ENCODE assay signal across 10 cellular contexts in the genomic region with DNA sequence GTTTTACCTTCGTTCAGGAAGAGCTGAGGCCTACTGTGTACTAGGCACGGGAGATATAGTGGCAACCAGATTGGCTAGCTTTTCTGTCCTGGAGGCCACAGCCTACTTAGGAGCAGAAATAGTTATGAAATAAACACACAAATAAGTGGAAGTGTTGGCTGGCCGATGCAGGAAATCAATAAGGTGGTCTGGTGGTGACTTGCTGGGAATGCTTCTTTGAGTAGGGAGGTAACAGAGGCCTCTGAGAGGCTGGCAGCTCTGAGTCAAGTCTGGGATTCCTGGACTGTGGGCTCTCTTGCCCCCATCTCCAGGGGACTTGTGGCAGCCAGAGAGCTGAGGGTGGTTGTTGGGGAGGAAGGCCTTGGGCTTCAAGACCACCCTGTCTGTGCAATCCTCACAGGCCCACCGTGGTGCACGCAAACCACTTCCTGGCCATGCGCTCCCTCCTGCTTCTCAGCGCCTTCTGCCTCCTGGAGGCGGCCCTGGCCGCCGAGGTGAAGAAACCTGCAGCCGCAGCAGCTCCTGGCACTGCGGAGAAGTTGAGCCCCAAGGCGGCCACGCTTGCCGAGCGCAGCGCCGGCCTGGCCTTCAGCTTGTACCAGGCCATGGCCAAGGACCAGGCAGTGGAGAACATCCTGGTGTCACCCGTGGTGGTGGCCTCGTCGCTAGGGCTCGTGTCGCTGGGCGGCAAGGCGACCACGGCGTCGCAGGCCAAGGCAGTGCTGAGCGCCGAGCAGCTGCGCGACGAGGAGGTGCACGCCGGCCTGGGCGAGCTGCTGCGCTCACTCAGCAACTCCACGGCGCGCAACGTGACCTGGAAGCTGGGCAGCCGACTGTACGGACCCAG. TPM values are rescaled to one million over a fixed set of nuclear protein-coding genes. Genes with fewer than 3 reads are reported as not detected.
DNase-seq lines count a peak whose midpoint lies in the region; ATAC-seq, FAIRE-seq and TF ChIP-seq lines count a peak whose summit lies in the region.
"Had no signal": no experiment of that assay in that cellular context is flagged by ENCODE, and none has a peak within 500 bp of the region (broad histone marks: within the 10 kb centered on the region; RNA-seq: fewer than 3 reads in every experiment).

No MANE protein-coding gene starts in this region.

- no peaks in the 10 kb centered on the region for H3K9me2 ChIP-seq in hepatocyte (replicated peaks; ENCODE audit: insufficient read depth)

- H3K4me3 ChIP-seq in HFF-Myc (replicated peaks; ENCODE audit: low read depth, low read length) = peak overlapping the region; percentile 77
- H3K4me3 ChIP-seq in adipocyte (ENCODE audit: low read length) = peak overlapping the region; percentile 93
- H3K4me3 ChIP-seq in hepatocyte = no peak overlapping the region
- H3K4me3 ChIP-seq in spleen = peak overlapping the region in 1 of 8 donors; percentile 88

- intact Hi-C loops in spleen (cut with DNase I; ENCODE audit: low total_unique reads) = no loop called here

- no peak overlapping the region for H2AFZ ChIP-seq in hepatocyte

- peaks cover 75% of the 10 kb centered on the region for H3K79me2 ChIP-seq in hepatocyte

- H3K27me3 ChIP-seq in adipocyte (replicated peaks; ENCODE audit: control insufficient read depth, insufficient read depth, low read length) (no peaks in the 10 kb centered on the region), hepatocyte (no peaks in the 10 kb centered on the region), spleen (replicated peaks in 1 of 7) (peaks cover 0 to 13% (median 0%) of the 10 kb centered on the region in 7 donors)

- no peak for DNase-seq in HFF-Myc (ENCODE audit: extremely low read depth, low read depth)
- DNase-seq in adipocyte (ENCODE audit: low read depth) = no peak
- DNase-seq in hepatocyte (ENCODE audit: low spot score) = no peak
- no peak for DNase-seq in spleen
- DNase-seq in GM19239 (ENCODE audit: insufficient read length, low spot score) = no peak
- no peak for DNase-seq in iPS-NIHi11 (ENCODE audit: low spot score)
- DNase-seq: NCI-H1092; stimulated activated CD8-positive, alpha-beta memory T cell treated with anti-CD3 and anti-CD28 coated beads, Interleukin-4, amount 100 ng/mL, for 48 hours had no signal

- no peak for TF ChIP-seq POLR2A in spleen (IDR thresholded peaks at IDR 0.05)

- FAIRE-seq in GM19239 (lab: Jason Lieb, UNC) = no peak

- peaks cover 60% of the 10 kb centered on the region for H3K36me3 ChIP-seq in adipocyte (ENCODE audit: control insufficient read depth, insufficient read depth, low read length, severe bottlenecking)
- no peaks in the 10 kb centered on the region for H3K36me3 ChIP-seq in hepatocyte (replicated peaks; ENCODE audit: insufficient read depth, low read depth)
- peaks cover 0 to 54% (median 45%) of the 10 kb centered on the region in 6 donors for H3K36me3 ChIP-seq in spleen

- peak overlapping the region; percentile 99 for H3K27ac ChIP-seq in hepatocyte
- peak overlapping the region in 7 of 8 donors; percentile 28 to 97 (median 94) for H3K27ac ChIP-seq in spleen

- no peak for TF ChIP-seq CTCF in HFF-Myc (IDR thresholded peaks at IDR 0.05; ENCODE audit: low read depth, low read length, missing control alignments)
- TF ChIP-seq CTCF in hepatocyte (IDR thresholded peaks at IDR 0.05; ENCODE audit: poor library complexity) = no peak
- TF ChIP-seq CTCF in spleen (IDR thresholded peaks at IDR 0.05 in 8 of 11, conservative IDR thresholded peaks at IDR 0.05 in 3 of 11) = no peak

- H3K4me2 ChIP-seq in hepatocyte = peak overlapping the region; percentile 92

- H4K20me1 ChIP-seq in hepatocyte (ENCODE audit: insufficient read depth, poor library complexity, severe bottlenecking) = peaks cover 57% of the 10 kb centered on the region

- no peak for ATAC-seq in HG03342 (IDR thresholded peaks at IDR 0.05; ENCODE audit: unreplicated experiment)
- ATAC-seq: Panc1 had no signal

- peak overlapping the region; percentile 99 for H3K9ac ChIP-seq in adipocyte (ENCODE audit: low read length)

- 92% methylated on average over 43 of the region's 43 CpGs for WGBS in hepatocyte (ENCODE audit: low lambda C conversion rate, missing lambda C conversion rate)
- 74 to 82% (median 81%) methylated on average over 31 to 43 of the region's 43 CpGs for WGBS in spleen, 5 donors

- peaks cover 51% of the 10 kb centered on the region for H3K4me1 ChIP-seq in adipocyte (ENCODE audit: control insufficient read depth, insufficient read depth, low read length)
- H3K4me1 ChIP-seq in hepatocyte (ENCODE audit: insufficient read depth) = peaks cover 29% of the 10 kb centered on the region
- H3K4me1 ChIP-seq in spleen = peaks cover 37 to 92% (median 62%) of the 10 kb centered on the region in 6 donors

- no peaks in the 10 kb centered on the region for H3K9me3 ChIP-seq in adipocyte (ENCODE audit: control insufficient read depth, low read length)
- H3K9me3 ChIP-seq in hepatocyte (ENCODE audit: low read depth) = no peaks in the 10 kb centered on the region
- no peaks in the 10 kb centered on the region for H3K9me3 ChIP-seq in spleen

RNA-seq across cellular contexts. Expression of a gene that starts 4.1 kb away (rescaled TPM):
- total RNA-seq in hepatocyte = 709 and 805 TPM in 2 replicates
- polyA plus RNA-seq in hepatocyte = 479 and 492 TPM in 2 replicates
- total RNA-seq in spleen = 100 to 1,000 TPM in 2 of 7 donors, 10 to 100 TPM in 5; 54.9 to 145 (median 87.5) TPM
- polyA plus RNA-seq in spleen = 10 to 100 TPM; 19.0 to 39.1 (median 33.0) TPM

RNA-seq across cellular contexts. Expression of a gene that starts 40.4 kb away (rescaled TPM):
- total RNA-seq in hepatocyte (5.2 and 7.3 TPM in 2 replicates), spleen (100 to 1,000 TPM in 6 of 7 donors, 10 to 100 TPM in 1; 97.0 to 273 (median 144) TPM)
- polyA plus RNA-seq in hepatocyte (6.3 and 8.9 TPM in 2 replicates), spleen (100 to 1,000 TPM in 2 of 3 donors, 10 to 100 TPM in 1; 44.6 to 248 (median 147) TPM)

Comparison
In these comparisons a context has a peak if more than half of its experiments do, and no peak if none do; other contexts are left out.
1. RNA of a gene that starts 40.4 kb away (total RNA-seq): 97.0 to 273 TPM in spleen; 5.2 to 7.3 TPM in hepatocyte; every median in the first group is over 10 times any median in the second.